ENCODE assay signal across 2 cellular contexts in genomic region chr9:109500421-109500974, GRCh38.
TF ChIP-seq lines count a peak whose summit lies in the region.

No MANE protein-coding gene starts in this region.

TF ChIP-seq in SK-N-SH, 30 proteins besides CTCF, POLR2A, EP300 and RAD21 (continued from another document):
- no peak for TF ChIP-seq USF2 (IDR thresholded peaks at IDR 0.05; ENCODE audit: borderline replicate concordance, low read depth, low read length)
- TF ChIP-seq JUND (IDR thresholded peaks at IDR 0.05) = no peak
- TF ChIP-seq GABPA (IDR thresholded peaks at IDR 0.05; ENCODE audit: low read depth) = no peak
- TF ChIP-seq TEAD4 (IDR thresholded peaks at IDR 0.05; ENCODE audit: borderline replicate concordance, insufficient read depth) = no peak
- no peak for TF ChIP-seq RFX5 (IDR thresholded peaks at IDR 0.05; ENCODE audit: low read length)
- TF ChIP-seq MEF2A (IDR thresholded peaks at IDR 0.05; ENCODE audit: borderline replicate concordance, low read depth) = no peak
- TF ChIP-seq NFIC (IDR thresholded peaks at IDR 0.05; ENCODE audit: borderline replicate concordance) = no peak
- TF ChIP-seq GATA2 (CRISPR knock-in tag; IDR thresholded peaks at IDR 0.05) = no peak
- TF ChIP-seq USF1 (IDR thresholded peaks at IDR 0.05; ENCODE audit: borderline replicate concordance, low read depth) = no peak
- TF ChIP-seq POLR2AphosphoS5 (IDR thresholded peaks at IDR 0.05; ENCODE audit: low read depth, low read length) = no peak
- no peak for TF ChIP-seq MXI1 (IDR thresholded peaks at IDR 0.05; ENCODE audit: low read depth, low read length)
- no peak for TF ChIP-seq FOXJ3 (CRISPR knock-in tag; IDR thresholded peaks at IDR 0.05)
- TF ChIP-seq SMC3 (IDR thresholded peaks at IDR 0.05; ENCODE audit: low read depth, low read length) = no peak
- TF ChIP-seq FOSL2 (IDR thresholded peaks at IDR 0.05; ENCODE audit: borderline replicate concordance, low read depth) = no peak

TF ChIP-seq in SK-N-SH treated with all-trans-retinoic acid at 6 μM for 48 hours, 23 proteins besides CTCF, POLR2A, EP300 and RAD21 (continued from another document):
- no peak for TF ChIP-seq ESRRG (CRISPR knock-in tag; IDR thresholded peaks at IDR 0.05)
- no peak for TF ChIP-seq TSHZ2 (CRISPR knock-in tag; IDR thresholded peaks at IDR 0.05)
- TF ChIP-seq CREB5 (CRISPR knock-in tag; IDR thresholded peaks at IDR 0.05; ENCODE audit: low read depth) = no peak
- TF ChIP-seq SNAI2 (CRISPR knock-in tag; IDR thresholded peaks at IDR 0.05) = no peak
- no peak for TF ChIP-seq ZNF8 (CRISPR knock-in tag; IDR thresholded peaks at IDR 0.05)
- no peak for TF ChIP-seq ZC3H10 (CRISPR knock-in tag; IDR thresholded peaks at IDR 0.05)
- no peak for TF ChIP-seq ZFP3 (CRISPR knock-in tag; IDR thresholded peaks at IDR 0.05)
- no peak for TF ChIP-seq CSRNP3 (CRISPR knock-in tag; IDR thresholded peaks at IDR 0.05)
- TF ChIP-seq POU6F1 (CRISPR knock-in tag; IDR thresholded peaks at IDR 0.05; ENCODE audit: borderline replicate concordance, low read depth) = no peak
- TF ChIP-seq TCF4 (CRISPR knock-in tag; IDR thresholded peaks at IDR 0.05; ENCODE audit: borderline replicate concordance) = no peak
- no peak for TF ChIP-seq ZNF565 (CRISPR knock-in tag; conservative IDR thresholded peaks at IDR 0.05; ENCODE audit: low read depth)
- no peak for TF ChIP-seq TOX (CRISPR knock-in tag; IDR thresholded peaks at IDR 0.05; ENCODE audit: borderline replicate concordance)
- TF ChIP-seq ARNTL (CRISPR knock-in tag; IDR thresholded peaks at IDR 0.05; ENCODE audit: borderline replicate concordance, low read depth) = no peak
- no peak for TF ChIP-seq ISL1 (CRISPR knock-in tag; IDR thresholded peaks at IDR 0.05)
- no peak for TF ChIP-seq ZNF70 (CRISPR knock-in tag; IDR thresholded peaks at IDR 0.05)
